1 cellular context compared by ENCODE assay signal in genomic region chr2:181780159-181781081, GRCh38.
TF ChIP-seq lines count a peak whose summit lies in the region.

No MANE protein-coding gene starts in this region.

TF ChIP-seq in GM23338, 12 proteins besides CTCF, POLR2A, EP300 and RAD21 (continued from another document):
- no peak for TF ChIP-seq ZNF462 (CRISPR knock-in tag; IDR thresholded peaks at IDR 0.05)
